1 cellular context compared by ENCODE assay signal in genomic region chr5:77641397-77641943, GRCh38.
TF ChIP-seq lines count a peak whose summit lies in the region.

No MANE protein-coding gene starts in this region.

TF ChIP-seq in H1, 55 proteins besides CTCF, POLR2A, EP300 and RAD21:
- TF ChIP-seq, protein P1, sequence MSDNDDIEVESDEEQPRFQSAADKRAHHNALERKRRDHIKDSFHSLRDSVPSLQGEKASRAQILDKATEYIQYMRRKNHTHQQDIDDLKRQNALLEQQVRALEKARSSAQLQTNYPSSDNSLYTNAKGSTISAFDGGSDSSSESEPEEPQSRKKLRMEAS (IDR thresholded peaks at IDR 0.05), result 0 out of 2 replicates have a peak, but pooled peaks have one; percentile 7
- TF ChIP-seq TEAD4 (IDR thresholded peaks at IDR 0.05; ENCODE audit: low read depth, low read length) (peak; percentile 80), TAF7 (optimal IDR thresholded peaks at IDR 0.05; ENCODE audit: borderline replicate concordance, low read depth, low read length) (no peak)
